Comparison of ENCODE assay signal across 21 cellular contexts in the genomic region with DNA sequence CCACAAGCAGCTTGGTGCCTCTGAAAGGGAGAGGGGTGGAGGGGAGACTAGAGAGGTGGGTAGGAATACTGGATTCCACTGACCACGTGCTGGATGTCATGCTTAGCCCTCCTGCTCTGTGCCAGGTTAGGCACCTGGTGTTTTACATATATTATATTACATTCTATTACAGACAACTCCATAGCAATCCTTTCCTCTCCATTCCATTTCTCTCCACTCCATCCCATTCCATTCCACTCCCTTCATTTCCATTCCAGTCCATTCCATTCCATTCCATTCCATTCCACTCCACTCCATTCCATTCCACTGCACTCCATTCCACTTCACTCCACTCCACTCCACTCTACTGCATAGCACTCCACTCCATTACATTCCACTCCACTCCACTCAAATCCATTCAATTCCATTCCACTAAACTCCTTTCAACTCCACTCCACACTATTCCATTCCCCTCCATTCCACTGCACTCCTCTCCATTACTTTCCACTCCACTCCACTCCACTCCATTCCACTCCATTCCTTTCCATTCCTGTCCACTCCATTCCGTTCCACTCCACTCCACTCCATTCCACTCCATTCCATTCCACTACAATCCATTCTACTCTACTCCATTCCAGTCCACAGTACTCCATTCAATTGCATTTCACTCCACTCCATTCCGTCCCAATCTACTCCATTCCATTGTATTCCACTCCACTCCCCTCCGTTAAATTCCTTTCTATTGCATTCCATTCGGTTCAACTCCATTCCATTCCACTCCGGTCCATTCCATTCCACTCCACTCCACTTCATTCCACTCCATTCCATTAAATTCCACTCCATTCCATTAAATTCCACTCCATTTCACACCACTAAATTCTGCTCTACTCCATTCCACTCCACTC. TPM values are rescaled to one million over a fixed set of nuclear protein-coding genes. Genes with fewer than 3 reads are reported as not detected.
"Had no signal": no experiment of that assay in that cellular context is flagged by ENCODE, and none has a peak within 500 bp of the region (broad histone marks: within the 10 kb centered on the region; RNA-seq: fewer than 3 reads in every experiment).

No MANE protein-coding gene starts in this region.

- ATAC-seq: mucosa of descending colon had no signal

- DNase-seq: activated CD4-positive, alpha-beta memory T cell treated with anti-CD3 and anti-CD28 coated beads for 36 hours; activated T-cell treated with anti-CD3 and anti-CD28 coated beads for 4 hours; mesenchymal stem cell; mucosa of descending colon; naive B cell; stimulated activated CD4-positive, alpha-beta T cell treated with anti-CD3 and anti-CD28 coated beads, Interleukin-2, amount 100 ng/mL, for 24 hours; stimulated activated naive CD4-positive, alpha-beta T cell treated with Interleukin-2 at 50 U/mL for 16 hours; thyroid gland; WERI-Rb-1 had no signal

RNA-seq across cellular contexts. Expression of gene DEFB125, which starts 27.2 kb away (rescaled TPM):
- total RNA-seq: activated CD4-positive, alpha-beta memory T cell treated with anti-CD3 and anti-CD28 coated beads for 36 hours; activated T-helper 1 cell treated with anti-CD3 and anti-CD28 coated beads, Interleukin-12 subunit alpha, Interleukin-12 subunit beta, Interleukin-2, Interleukin-4 antibody, amounts not matched to agents 30 ng/mL and 10 ng/mL and 1 ng/mL, durations not matched to agents 14 hours and 24 hours and 36 hours; dermis microvascular lymphatic vessel endothelial cell; epithelial cell of proximal tubule; glomerular endothelial cell; lower leg skin; mucosa of descending colon; neural crest cell; omental fat pad; progenitor cell of endocrine pancreas; skeletal muscle tissue; subcutaneous adipose tissue; T-helper 2 cell treated with Interferon-gamma antibody and Interleukin-4, amounts not matched to agents 100 ng/mL and 5 ng/mL, for 36 hours; thyroid gland; urinary bladder had no signal
